34 cellular contexts compared by ENCODE assay signal in genomic region chr6:125439512-125439911, GRCh38.
"Had no signal": no experiment of that assay in that cellular context is flagged by ENCODE, and none has a peak within 500 bp of the region (broad histone marks: within the 10 kb centered on the region; RNA-seq: fewer than 3 reads in every experiment).

No MANE protein-coding gene starts in this region.

- H3K36me3 ChIP-seq: MG63 had no signal

- H3K4me2 ChIP-seq: KMS-11 had no signal

- DNase-seq: Karpas-422, Kasumi-1, MG63, MM.1S, MV-4-11, NCI-H1048, NCI-H1092, NCI-H1092 treated with DMSO at 0.1 percent for 48 hours, NCI-H1105, NCI-H1105 treated with DMSO at 0.1 percent for 48 hours, NCI-H1417, NCI-H1417 treated with DMSO at 0.1 percent for 48 hours, NCI-H1436, NCI-H1436 treated with DMSO at 0.1 percent for 48 hours, NCI-H146, NCI-H1694, NCI-H1694 treated with DMSO at 0.1 percent for 48 hours, NCI-H187, NCI-H187 treated with DMSO at 0.1 percent for 48 hours, NCI-H1930, NCI-H2029, NCI-H2029 treated with DMSO at 0.1 percent for 48 hours, NCI-H2081, NCI-H2081 treated with DMSO at 0.1 percent for 48 hours, NCI-H2107, NCI-H2171, NCI-H2171 treated with DMSO at 0.1 percent for 48 hours, NCI-H2227 treated with DMSO at 0.1 percent for 48 hours, NCI-H226, NCI-H345, NCI-H446, NCI-H446 treated with DMSO at 0.1 percent for 48 hours, NCI-H510A had no signal

- H3K27ac ChIP-seq: KMS-11 had no signal

- H3K27me3 ChIP-seq: MG63 had no signal

- H3K9ac ChIP-seq: KMS-11 had no signal

- H3K9me3 ChIP-seq: MG63 had no signal

- H3K4me3 ChIP-seq: MG63 had no signal
